In the genomic region with DNA sequence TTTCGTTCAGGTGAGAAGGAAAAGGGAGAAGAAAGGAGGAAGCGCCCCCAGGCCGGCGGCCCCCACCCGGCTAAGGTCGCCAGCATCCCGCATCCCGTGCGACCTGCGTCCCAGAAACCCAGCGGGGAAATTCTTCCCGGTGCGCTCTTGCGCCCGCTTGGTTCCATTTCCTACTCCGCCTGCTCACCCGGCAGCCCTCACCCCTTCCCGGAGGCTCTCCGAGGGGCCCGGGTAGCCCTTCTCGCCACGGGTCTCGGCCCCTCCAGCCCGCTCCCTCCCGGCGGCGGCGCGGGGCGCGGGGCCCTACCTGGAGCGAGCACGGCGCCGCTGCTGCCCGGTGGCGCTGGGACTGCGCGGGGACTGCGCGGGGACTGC, we compare ENCODE assay signal across 8 cellular contexts. TPM values are rescaled to one million over a fixed set of nuclear protein-coding genes. Genes with fewer than 3 reads are reported as not detected.
DNase-seq lines count a peak whose midpoint lies in the region; ATAC-seq, FAIRE-seq and TF ChIP-seq lines count a peak whose summit lies in the region.

A gene (minus strand): TSS at position 373 of the 375 bp plus-strand sequence. CDS start 65,141 bp downstream, outside the sequence.

- FAIRE-seq in endothelial cell of umbilical vein (lab: Jason Lieb, UNC), result no peak

- CTCF ChIA-PET in GM10248 (lab: Yijun Ruan, JAX), result interaction anchor here (1.2 to 2.7 kb wide), 3 partner anchors 12 to 90 kb away, joined by 3 to 14 read pairs (median 3); no protein-coding TSS in a partner anchor
- CTCF ChIA-PET in HCT116 (lab: Charles Lee), result no interaction called here
- CTCF ChIA-PET in endothelial cell of umbilical vein (lab: Charles Lee), result no interaction called here

- RAD21 ChIA-PET in HCT116 (lab: Charles Lee; ENCODE audit: low non-redundant PET in 1 of 2, low total read pairs in 2 of 2, uncharacterized antibody in 2 of 2, unreplicated experiment in 2 of 2), result no interaction called here

- TF ChIP-seq POLR2A in HCT116 (IDR thresholded peaks at IDR 0.05; ENCODE audit: borderline replicate concordance, extremely low read depth, insufficient read depth, insufficient read length), result no peak
- no peak for TF ChIP-seq POLR2A in Peyer's patch (IDR thresholded peaks at IDR 0.05)
- TF ChIP-seq POLR2A in endothelial cell of umbilical vein (IDR thresholded peaks at IDR 0.05; ENCODE audit: low read depth, low read length), result no peak

- peak; percentile 73 for ATAC-seq in HCT116

- no peaks in the 10 kb centered on the region for H3F3A ChIP-seq in neural cell (ENCODE audit: insufficient read depth, low read length, poor library complexity, severe bottlenecking)

- peak within 1 kb of the TSS; percentile 47 for H2AFZ ChIP-seq in HCT116 (ENCODE audit: low read depth, low read length, poor library complexity, severe bottlenecking)
- H2AFZ ChIP-seq in endothelial cell of umbilical vein (ENCODE audit: low read depth, low read length), result peak within 1 kb of the TSS; percentile 100
- H2AFZ ChIP-seq in neural cell (ENCODE audit: low read depth, low read length), result peak within 1 kb of the TSS; percentile 25

- H3K27ac ChIP-seq in HCT116 (ENCODE audit: low read depth, low read length) (peak within 1 kb of the TSS; percentile 43), Peyer's patch (peak within 1 kb of the TSS; percentile 75 to 85 (median 82)), endothelial cell of umbilical vein (ENCODE audit: insufficient read depth, low read depth, low read length) (peak within 1 kb of the TSS; percentile 60), neural cell (ENCODE audit: low read length) (no peak within 1 kb of the TSS)

- peak within 1 kb of the TSS; percentile 51 to 65 for H3K4me3 ChIP-seq in HCT116 (replicated peaks in 1 of 2; ENCODE audit: low read depth in 1 of 2, low read length in 2 of 2)
- peak within 1 kb of the TSS; percentile 68 to 96 (median 84) for H3K4me3 ChIP-seq in Peyer's patch
- peak within 1 kb of the TSS; percentile 75 to 92 (median 92) for H3K4me3 ChIP-seq in endothelial cell of umbilical vein (replicated peaks in 1 of 3; ENCODE audit: insufficient read depth in 1 of 3, low read depth in 1 of 3, low read length in 3 of 3)
- H3K4me3 ChIP-seq in neural cell (ENCODE audit: low read length), result peak within 1 kb of the TSS; percentile 74

- POLR2A ChIA-PET in GM10248 (lab: Yijun Ruan, JAX) (no interaction called here), HCT116 (lab: Charles Lee) (no interaction called here), endothelial cell of umbilical vein (lab: Charles Lee) (no interaction called here)

- H3K27me3 ChIP-seq in HCT116 (ENCODE audit: insufficient read depth, low read length), result peaks cover 39% of the 10 kb centered on the region
- no peaks in the 10 kb centered on the region for H3K27me3 ChIP-seq in Peyer's patch
- H3K27me3 ChIP-seq in endothelial cell of umbilical vein (ENCODE audit: control insufficient read depth in 2 of 2, insufficient read depth in 2 of 2, low read length in 2 of 2), result peaks cover 14 to 30% of the 10 kb centered on the region in 2 experiments
- H3K27me3 ChIP-seq in neural cell (ENCODE audit: insufficient read depth, low read depth, low read length), result peaks cover 11% of the 10 kb centered on the region

- H3K9ac ChIP-seq in HCT116 (ENCODE audit: low read length) (peak within 1 kb of the TSS; percentile 62), endothelial cell of umbilical vein (replicated peaks; ENCODE audit: extremely low read depth, insufficient read depth, low read length) (peak within 1 kb of the TSS; percentile 88), neural cell (ENCODE audit: low read length) (peak within 1 kb of the TSS; percentile 57)

- DNase-seq in GM10248 (ENCODE audit: extremely low spot score), result peak; percentile 19
- DNase-seq in HCT116 (ENCODE audit: low read depth, low spot score), result no peak
- no peak for DNase-seq in Peyer's patch
- DNase-seq in endothelial cell of umbilical vein (ENCODE audit: low read depth, low spot score), result no peak
- DNase-seq in HCEC 1CT, result no peak
- no peak for DNase-seq in effector CD4-positive, alpha-beta T cell
- DNase-seq in activated CD4-positive, CD25-positive, alpha-beta regulatory T cell treated with anti-CD3 and anti-CD28 coated beads, Interleukin-2, amount 50 U/mL, for 72 hours, result no peak

- H3K36me3 ChIP-seq in HCT116 (ENCODE audit: control insufficient read depth in 1 of 2, insufficient read depth in 2 of 2, low read length in 2 of 2), result no peaks in the 10 kb centered on the region
- H3K36me3 ChIP-seq in Peyer's patch, result no peaks in the 10 kb centered on the region
- H3K36me3 ChIP-seq in endothelial cell of umbilical vein (ENCODE audit: control insufficient read depth in 2 of 2, extremely low read depth in 1 of 2, insufficient read depth in 2 of 2, low read length in 2 of 2), result no peaks in the 10 kb centered on the region
- H3K36me3 ChIP-seq in neural cell (ENCODE audit: insufficient read depth, low read length), result no peaks in the 10 kb centered on the region

- H3K9me1 ChIP-seq in endothelial cell of umbilical vein (replicated peaks; ENCODE audit: control insufficient read depth, extremely low read depth, insufficient read depth, low read length), result no peaks in the 10 kb centered on the region

- TF ChIP-seq RAD21 in HCT116 (IDR thresholded peaks at IDR 0.05; ENCODE audit: low read depth) (no peak), neural cell (conservative IDR thresholded peaks at IDR 0.05) (no peak)

- H4K20me1 ChIP-seq in HCT116 (ENCODE audit: insufficient read depth) (no peaks in the 10 kb centered on the region), endothelial cell of umbilical vein (replicated peaks; ENCODE audit: control insufficient read depth, extremely low read depth, insufficient read depth, low read length) (no peaks in the 10 kb centered on the region), neural cell (ENCODE audit: insufficient read depth) (no peaks in the 10 kb centered on the region)

- BruUV-seq in HCT116 (replicated peaks; lab: Mats Ljungman, UMichigan), result no TSS peak
- BruUV-seq in endothelial cell of umbilical vein (replicated peaks; lab: Mats Ljungman, UMichigan), result no TSS peak

- peak within 1 kb of the TSS; percentile 96 for H3K4me2 ChIP-seq in HCT116 (ENCODE audit: low read length)
- peak within 1 kb of the TSS; percentile 100 for H3K4me2 ChIP-seq in endothelial cell of umbilical vein (ENCODE audit: insufficient read depth, low read length)
- peak within 1 kb of the TSS; percentile 32 for H3K4me2 ChIP-seq in neural cell (ENCODE audit: low read length)

- H3K9me2 ChIP-seq in HCT116 (ENCODE audit: insufficient read depth), result no peaks in the 10 kb centered on the region
- H3K9me2 ChIP-seq in neural cell (ENCODE audit: insufficient read depth, low read length), result no peaks in the 10 kb centered on the region

- TF ChIP-seq CTCF in GM10248 (IDR thresholded peaks at IDR 0.05; ENCODE audit: control extremely low read depth, extremely low read depth, low read depth, missing control alignments) (peak; percentile 3), HCT116 (IDR thresholded peaks at IDR 0.05 in 2 of 3, conservative IDR thresholded peaks at IDR 0.05 in 1 of 3; ENCODE audit: borderline replicate concordance in 1 of 3, insufficient read depth in 1 of 3, low read depth in 2 of 3, low read length in 2 of 3) (no peak), Peyer's patch (IDR thresholded peaks at IDR 0.05) (no peak), endothelial cell of umbilical vein (IDR thresholded peaks at IDR 0.05; ENCODE audit: extremely low read depth in 1 of 2, insufficient read depth in 1 of 2, low read depth in 1 of 2, low read length in 2 of 2) (no peak), neural cell (IDR thresholded peaks at IDR 0.05; ENCODE audit: poor library complexity, severe bottlenecking) (no peak)

- H3K79me2 ChIP-seq in HCT116 (ENCODE audit: insufficient read depth, low read length) (no peaks in the 10 kb centered on the region), endothelial cell of umbilical vein (ENCODE audit: control insufficient read depth, insufficient read depth, low read length) (no peaks in the 10 kb centered on the region), neural cell (replicated peaks; ENCODE audit: insufficient read depth, low read length) (no peaks in the 10 kb centered on the region)

- intact Hi-C loops in HCT116 (cut with micrococcal nuclease), result loop anchor here (5.0 kb wide), 1 partner anchor 87 kb away; no protein-coding TSS in a partner anchor
- intact Hi-C loops in endothelial cell of umbilical vein (cut with micrococcal nuclease), result loop anchor here (1.0 to 5.0 kb wide), 4 partner anchors 69 to 827 kb away; no protein-coding TSS in a partner anchor

- H3K4me1 ChIP-seq in HCT116 (ENCODE audit: control insufficient read depth in 1 of 2, insufficient read depth in 2 of 2, low read length in 2 of 2), result peaks cover 3 to 15% of the 10 kb centered on the region in 2 experiments; a peak in 2 of 4 replicates
- H3K4me1 ChIP-seq in Peyer's patch, result no peaks in the 10 kb centered on the region
- H3K4me1 ChIP-seq in endothelial cell of umbilical vein (ENCODE audit: control insufficient read depth, extremely low read depth, insufficient read depth, low read length), result peaks cover 10% of the 10 kb centered on the region

- TF ChIP-seq EP300 in neural cell (conservative IDR thresholded peaks at IDR 0.05; ENCODE audit: poor library complexity, severe bottlenecking), result no peak

- dilution Hi-C loops in endothelial cell of umbilical vein (cut with MboI; ENCODE audit: extremely low pct_ligation_motif_present, low sequenced_read_pairs), result no loop called here

- H3K9me3 ChIP-seq in HCT116 (ENCODE audit: control insufficient read depth in 1 of 2, insufficient read depth in 1 of 2, low read depth in 1 of 2, low read length in 2 of 2) (no peaks in the 10 kb centered on the region), Peyer's patch (no peaks in the 10 kb centered on the region), endothelial cell of umbilical vein (replicated peaks; ENCODE audit: control insufficient read depth, insufficient read depth, low read length) (no peaks in the 10 kb centered on the region), neural cell (ENCODE audit: low read length) (peaks cover 4% of the 10 kb centered on the region)

TF ChIP-seq in neural cell, 6 proteins besides CTCF, POLR2A, EP300 and RAD21:
- no peak for TF ChIP-seq TAF1 (IDR thresholded peaks at IDR 0.05; ENCODE audit: low read depth)

RNA-seq across cellular contexts. Expression of the gene that starts here (rescaled TPM):
- total RNA-seq in HCT116 (2021; ENCODE audit: unreplicated experiment), result 0.54 TPM
- 0.38 and 0.52 TPM in 2 replicates for polyA plus RNA-seq in HCT116 (2012)
- total RNA-seq in Peyer's patch, result 10 to 100 TPM in 1 of 4 donors, 1 to 10 TPM in 3; 1.8 to 11.6 (median 3.7) TPM
- 0.55 and 0.58 TPM in 2 replicates for total RNA-seq in endothelial cell of umbilical vein
- polyA plus RNA-seq in endothelial cell of umbilical vein, result 0.32 and 0.37 TPM in 2 replicates
- polyA plus RNA-seq in endothelial cell of umbilical vein (2011; cell fraction: cytosol; rRNA removed), result 0.49 and 0.59 TPM in 2 replicates
- polyA plus RNA-seq in endothelial cell of umbilical vein (2011; cell fraction: nucleus; rRNA removed), result 0.62 and 0.77 TPM in 2 replicates
- 0.76 and 0.90 TPM in 2 replicates for polyA plus RNA-seq in endothelial cell of umbilical vein (2012)
- 0.44 and 0.57 TPM in 2 replicates for polyA minus RNA-seq in endothelial cell of umbilical vein
- 1.0 TPM for polyA minus RNA-seq in endothelial cell of umbilical vein (2011; cell fraction: cytosol; rRNA and poly(A)+ RNA removed)
- 0.58 and 0.96 TPM in 2 replicates for polyA minus RNA-seq in endothelial cell of umbilical vein (2011; cell fraction: nucleus; rRNA and poly(A)+ RNA removed)
- polyA plus RNA-seq in neural cell, result 0.26 and 0.61 TPM in 2 replicates
- 0.93 and 0.97 TPM in 2 replicates for polyA minus RNA-seq in neural cell

Comparison
In these comparisons a context has a peak if more than half of its experiments do, and no peak if none do; other contexts are left out.
1. Peak in ATAC-seq, H3K4me3 ChIP-seq, H3K27ac ChIP-seq, H3K9ac ChIP-seq and H3K4me2 ChIP-seq in HCT116; RNA of the gene not detected or under 1 TPM.
2. H2AFZ ChIP-seq: peak in every context shown above with its lines; median percentile 100 in endothelial cell of umbilical vein; 47 in HCT116; 25 in neural cell.
3. H3K4me2 ChIP-seq: peak in every context shown above with its lines; median percentile 100 in endothelial cell of umbilical vein; 96 in HCT116; 32 in neural cell.